Comparison of ENCODE assay signal across 8 cellular contexts in the genomic region with DNA sequence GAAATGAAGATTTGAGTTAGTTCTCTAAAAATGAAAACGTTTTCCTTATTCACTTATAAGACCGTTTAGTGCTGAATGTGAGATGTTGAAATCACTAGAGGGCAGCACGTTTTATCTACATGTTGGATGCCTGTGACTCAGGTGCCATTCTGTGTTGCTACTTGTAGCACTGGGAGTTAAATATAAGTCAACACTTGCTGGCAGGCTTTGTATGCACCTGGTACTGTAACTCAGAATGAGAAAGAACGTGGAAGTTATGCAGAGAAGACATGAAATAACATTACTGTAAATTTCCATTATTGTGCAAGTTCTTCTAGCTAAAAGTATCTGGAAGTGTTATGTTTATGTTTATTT. TPM values are rescaled to one million over a fixed set of nuclear protein-coding genes. Genes with fewer than 3 reads are reported as not detected.
DNase-seq lines count a peak whose midpoint lies in the region; ATAC-seq and TF ChIP-seq lines count a peak whose summit lies in the region.

No MANE protein-coding gene starts in this region.

- H3K27ac Mint-ChIP-seq in T-helper 2 cell treated with Interferon-gamma antibody and Interleukin-4, amounts not matched to agents 5 μg/mL and 100 μg/mL, for 36 hours = no peak overlapping the region

- H3K27ac ChIP-seq in body of pancreas (peak overlapping the region in 2 of 4 donors; percentile 1 to 39), liver (ENCODE audit: low read depth in 1 of 2, low read length in 2 of 2) (no peak overlapping the region), spleen (peak overlapping the region in 2 of 8 donors; percentile 24 to 26)

- peaks cover 7% of the 10 kb centered on the region for H3K4me1 Mint-ChIP-seq in T-helper 2 cell treated with Interferon-gamma antibody and Interleukin-4, amounts not matched to agents 5 μg/mL and 100 μg/mL, for 36 hours (ENCODE audit: low read depth)

- H3K4me3 ChIP-seq in H7 (ENCODE audit: insufficient read depth, low read depth, low read length) = no peak overlapping the region
- H3K4me3 ChIP-seq in body of pancreas = no peak overlapping the region
- no peak overlapping the region for H3K4me3 ChIP-seq in liver (ENCODE audit: low read depth in 1 of 3, low read length in 3 of 3)
- H3K4me3 ChIP-seq in spleen = no peak overlapping the region

- TF ChIP-seq POLR2A in body of pancreas (IDR thresholded peaks at IDR 0.05) = no peak
- no peak for TF ChIP-seq POLR2A in spleen (IDR thresholded peaks at IDR 0.05)

- TF ChIP-seq RAD21 in liver (IDR thresholded peaks at IDR 0.05) = peak; percentile 53 to 60

- DNase-seq in ELR (ENCODE audit: low read depth) (peak; percentile 79), H7 (peak; percentile 13), NCI-H510A (lab: John Stamatoyannopoulos, UW) (peak; percentile 22), body of pancreas (peak; percentile 41 to 86 (median 72)), spleen (no peak), AG08396 (ENCODE audit: low spot score) (no peak)
- no peak for DNase-seq in T-helper 2 cell treated with Interferon-gamma antibody and Interleukin-4, amounts not matched to agents 5 μg/mL and 100 μg/mL, for 36 hours (ENCODE audit: low spot score)

- intact Hi-C loops in body of pancreas (cut with DNase I) = no loop called here
- intact Hi-C loops in spleen (cut with DNase I; ENCODE audit: low total_unique reads) = no loop called here

- H3K4me3 Mint-ChIP-seq in T-helper 2 cell treated with Interferon-gamma antibody and Interleukin-4, amounts not matched to agents 5 μg/mL and 100 μg/mL, for 36 hours = no peak overlapping the region

- H3K9me3 ChIP-seq in body of pancreas = no peaks in the 10 kb centered on the region
- H3K9me3 ChIP-seq in liver (ENCODE audit: control insufficient read depth in 4 of 4, low read length in 3 of 4) = no peaks in the 10 kb centered on the region
- H3K9me3 ChIP-seq in spleen = no peaks in the 10 kb centered on the region

- no peaks in the 10 kb centered on the region for H3K27me3 Mint-ChIP-seq in T-helper 2 cell treated with Interferon-gamma antibody and Interleukin-4, amounts not matched to agents 5 μg/mL and 100 μg/mL, for 36 hours (ENCODE audit: low read depth)

- no peaks in the 10 kb centered on the region; the same call in 1 of the 2 replicates for H3K36me3 ChIP-seq in H7 (replicated peaks; ENCODE audit: control insufficient read depth, insufficient read depth, low read length)
- H3K36me3 ChIP-seq in body of pancreas (replicated peaks in 1 of 2; ENCODE audit: insufficient read depth in 1 of 2, low read depth in 2 of 2) = peaks cover 0 to 2% of the 10 kb centered on the region in 2 donors
- peaks cover 0 to 4% (median 2%) of the 10 kb centered on the region in 4 donors for H3K36me3 ChIP-seq in liver (ENCODE audit: control insufficient read depth in 4 of 4, insufficient read depth in 3 of 4, low read depth in 1 of 4, low read length in 3 of 4)
- H3K36me3 ChIP-seq in spleen = peaks cover 0 to 75% (median 24%) of the 10 kb centered on the region in 6 donors

- H3K9ac ChIP-seq in liver (ENCODE audit: low read depth in 1 of 2, low read length in 2 of 2) = no peak overlapping the region

- no peaks in the 10 kb centered on the region for H3K9me3 Mint-ChIP-seq in T-helper 2 cell treated with Interferon-gamma antibody and Interleukin-4, amounts not matched to agents 5 μg/mL and 100 μg/mL, for 36 hours

- H3K27me3 ChIP-seq in H7 (ENCODE audit: control insufficient read depth, insufficient read depth, low read length) (no peaks in the 10 kb centered on the region), body of pancreas (no peaks in the 10 kb centered on the region), liver (ENCODE audit: control insufficient read depth in 4 of 4, insufficient read depth in 4 of 4, low read length in 3 of 4) (no peaks in the 10 kb centered on the region), spleen (replicated peaks in 1 of 7) (no peaks in the 10 kb centered on the region)

- ATAC-seq in body of pancreas = peak; percentile 84

- 2 to 9% methylated on average over 4 of the region's 4 CpGs for WGBS in body of pancreas, 2 donors
- 31% methylated on average over 4 of the region's 4 CpGs for WGBS in liver
- WGBS in spleen, 5 donors = 20 to 33% (median 32%) methylated on average over 4 of the region's 4 CpGs

- peaks cover 13% of the 10 kb centered on the region for H3K36me3 Mint-ChIP-seq in T-helper 2 cell treated with Interferon-gamma antibody and Interleukin-4, amounts not matched to agents 5 μg/mL and 100 μg/mL, for 36 hours (ENCODE audit: low read depth)

- H3K4me1 ChIP-seq in body of pancreas (peaks cover 13% of the 10 kb centered on the region), liver (ENCODE audit: control insufficient read depth in 4 of 4, insufficient read depth in 4 of 4, low read length in 3 of 4) (no peaks in the 10 kb centered on the region), spleen (peaks cover 0 to 8% (median 0%) of the 10 kb centered on the region in 6 donors)

- TF ChIP-seq CTCF in body of pancreas (IDR thresholded peaks at IDR 0.05) (peak; percentile 11 to 69 (median 42)), liver (IDR thresholded peaks at IDR 0.05; ENCODE audit: low read depth, low read length, missing input control) (no peak), spleen (IDR thresholded peaks at IDR 0.05 in 8 of 11, conservative IDR thresholded peaks at IDR 0.05 in 3 of 11) (peak in 2 of 11 experiments; percentile 8 to 28)

TF ChIP-seq in liver, 16 proteins besides CTCF, POLR2A, EP300 and RAD21:
- TF ChIP-seq SP1 (IDR thresholded peaks at IDR 0.05) (no peak), HNF4G (IDR thresholded peaks at IDR 0.05) (no peak), FOXA2 (IDR thresholded peaks at IDR 0.05) (no peak)
- TF ChIP-seq, protein P1, sequence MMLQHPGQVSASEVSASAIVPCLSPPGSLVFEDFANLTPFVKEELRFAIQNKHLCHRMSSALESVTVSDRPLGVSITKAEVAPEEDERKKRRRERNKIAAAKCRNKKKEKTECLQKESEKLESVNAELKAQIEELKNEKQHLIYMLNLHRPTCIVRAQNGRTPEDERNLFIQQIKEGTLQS (IDR thresholded peaks at IDR 0.05) = no peak
TF ChIP-seq in liver: peak in this region for 0.

RNA-seq across cellular contexts. Expression of a gene that starts 45.9 kb away (rescaled TPM):
- total RNA-seq in H7 (2014; rRNA removed; shearing (Covaris generic)) = 7.1 and 9.1 TPM in 2 replicates
- total RNA-seq in body of pancreas = 10 to 100 TPM in 1 of 2 donors, 1 to 10 TPM in 1; 6.6 to 10.4 TPM
- total RNA-seq in liver = 1 to 10 TPM; 7.8 to 8.0 TPM
- polyA plus RNA-seq in liver = 1 to 10 TPM; 3.5 to 4.6 TPM
- 10 to 100 TPM; 12.6 to 20.2 (median 18.0) TPM for total RNA-seq in spleen
- 1 to 10 TPM; 2.4 to 2.8 (median 2.7) TPM for polyA plus RNA-seq in spleen

Comparison
In these comparisons a context has a peak if more than half of its experiments do, and no peak if none do; other contexts are left out.
1. DNase-seq: peak in ELR (single experiment), H7 (single experiment), NCI-H510A (single experiment) and body of pancreas (4 of 4); none in T-helper 2 cell treated with Interferon-gamma antibody and Interleukin-4, amounts not matched to agents 5 μg/mL and 100 μg/mL, for 36 hours (single experiment), spleen (single experiment) and AG08396 (single experiment).